ENCODE assay signal across 8 cellular contexts in the genomic region with DNA sequence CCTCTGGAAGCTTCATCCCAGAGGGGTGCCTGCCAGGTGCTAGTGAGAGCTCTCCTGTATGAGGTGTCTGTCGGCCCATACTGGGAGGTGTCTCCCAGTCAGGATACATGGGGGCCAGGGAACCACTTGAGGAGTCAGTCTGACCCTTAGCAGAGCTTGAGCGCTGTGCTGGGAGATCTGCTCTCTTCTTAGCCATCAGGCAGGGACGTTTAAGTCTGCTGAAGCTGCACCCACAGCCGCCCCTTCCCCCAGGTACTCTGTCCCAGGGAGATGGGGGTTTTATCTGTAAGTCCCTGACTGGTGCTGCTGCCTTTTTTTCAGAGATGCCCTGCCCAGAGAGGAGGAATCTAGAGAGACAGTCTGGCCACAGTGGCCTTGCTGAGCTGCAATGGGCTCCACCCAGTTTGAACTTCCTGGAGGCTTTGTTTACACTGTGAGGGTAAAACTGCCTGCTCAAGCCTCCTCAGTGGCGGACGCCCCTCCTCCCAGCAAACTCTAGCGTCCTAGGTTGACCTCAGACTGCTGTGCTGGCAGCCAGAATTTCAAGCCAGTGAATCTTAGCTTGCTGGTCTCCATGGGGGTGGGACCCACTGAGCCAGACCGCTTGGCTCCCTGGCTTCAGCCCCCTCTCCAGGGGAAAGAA.
DNase-seq lines count a peak whose midpoint lies in the region; ATAC-seq and TF ChIP-seq lines count a peak whose summit lies in the region.
"Not testable (repeated sequence)": the region's sequence is repeated elsewhere in the genome, so short reads cannot be mapped to it uniquely, and the experiment has no call there.

No MANE protein-coding gene starts in this region.

- H3K36me3 Mint-ChIP-seq in CD4-positive, CD25-positive, alpha-beta regulatory T cell; T-helper 17 cell (ENCODE audit: low read depth): not testable (repeated sequence)

- not testable (repeated sequence) for H3K27me3 Mint-ChIP-seq in CD4-positive, CD25-positive, alpha-beta regulatory T cell; T-helper 17 cell

- H3K9me3 ChIP-seq in CD4-positive, CD25-positive, alpha-beta regulatory T cell (ENCODE audit: control insufficient read depth in 2 of 2, low read length in 2 of 2); T-helper 17 cell (ENCODE audit: control insufficient read depth, low read length, poor library complexity, severe bottlenecking); left lung: not testable (repeated sequence)

- peaks cover 21% of the 10 kb centered on the region for H3K4me1 ChIP-seq in CD4-positive, CD25-positive, alpha-beta regulatory T cell (ENCODE audit: control insufficient read depth, insufficient read depth, low read length, poor library complexity, severe bottlenecking)
- not testable (repeated sequence) for H3K4me1 ChIP-seq in left lung

- DNase-seq in CD4-positive, CD25-positive, alpha-beta regulatory T cell, result peak in 2 of 3 donors; percentile 32 to 76
- DNase-seq in HT-29 (ENCODE audit: low spot score) (peak; percentile 84), NCI-H748 treated with DMSO at 0.1 percent for 48 hours (lab: John Stamatoyannopoulos, UW) (peak; percentile 32), activated T-cell treated with anti-CD3 and anti-CD28 coated beads for 1 hour (ENCODE audit: low read depth) (peak; percentile 13), choroid plexus epithelial cell (ENCODE audit: low read depth) (peak; percentile 42), left lung (peak; percentile 69 to 77), renal cortical epithelial cell (ENCODE audit: low read depth) (peak; percentile 43)
- not testable (repeated sequence) for DNase-seq in T-helper 17 cell

- intact Hi-C loops in left lung (cut with DNase I), result not testable (repeated sequence)

- peak overlapping the region in 2 of 3 donors; percentile 88 to 94 for H3K27ac Mint-ChIP-seq in CD4-positive, CD25-positive, alpha-beta regulatory T cell
- H3K27ac Mint-ChIP-seq in T-helper 17 cell, result not testable (repeated sequence)

- peaks cover 7 to 16% (median 12%) of the 10 kb centered on the region in 4 donors for H3K4me1 Mint-ChIP-seq in CD4-positive, CD25-positive, alpha-beta regulatory T cell
- not testable (repeated sequence) for H3K4me1 Mint-ChIP-seq in T-helper 17 cell

- not testable (repeated sequence) for H3K27me3 ChIP-seq in CD4-positive, CD25-positive, alpha-beta regulatory T cell (ENCODE audit: control insufficient read depth, insufficient read depth, low read length); left lung

- not testable (repeated sequence) for H3K36me3 ChIP-seq in CD4-positive, CD25-positive, alpha-beta regulatory T cell (ENCODE audit: control insufficient read depth, insufficient read depth, low read length); left lung

- H3K27ac ChIP-seq in CD4-positive, CD25-positive, alpha-beta regulatory T cell (ENCODE audit: insufficient read depth, low read length, poor library complexity, severe bottlenecking); left lung: not testable (repeated sequence)

- H3K9me3 Mint-ChIP-seq in CD4-positive, CD25-positive, alpha-beta regulatory T cell, result peaks cover 0 to 18% (median 2%) of the 10 kb centered on the region in 7 donors

- H3K4me3 ChIP-seq in CD4-positive, CD25-positive, alpha-beta regulatory T cell (ENCODE audit: low read depth, low read length); choroid plexus epithelial cell (ENCODE audit: low read depth, low read length); left lung: not testable (repeated sequence)

- peak overlapping the region in 3 of 4 donors; percentile 42 to 69 (median 58) for H3K4me3 Mint-ChIP-seq in CD4-positive, CD25-positive, alpha-beta regulatory T cell
- peak overlapping the region; percentile 10 for H3K4me3 Mint-ChIP-seq in T-helper 17 cell

- peak; percentile 64 to 75 for ATAC-seq in CD4-positive, CD25-positive, alpha-beta regulatory T cell (ENCODE audit: low read depth in 2 of 2)
- ATAC-seq in T-helper 17 cell (peak; percentile 60), left lung (peak; percentile 95)

- TF ChIP-seq CTCF in choroid plexus epithelial cell (conservative IDR thresholded peaks at IDR 0.05; ENCODE audit: low read depth, low read length); left lung (IDR thresholded peaks at IDR 0.05): not testable (repeated sequence)
